Comparison of ENCODE assay signal across 33 cellular contexts in the genomic region with DNA sequence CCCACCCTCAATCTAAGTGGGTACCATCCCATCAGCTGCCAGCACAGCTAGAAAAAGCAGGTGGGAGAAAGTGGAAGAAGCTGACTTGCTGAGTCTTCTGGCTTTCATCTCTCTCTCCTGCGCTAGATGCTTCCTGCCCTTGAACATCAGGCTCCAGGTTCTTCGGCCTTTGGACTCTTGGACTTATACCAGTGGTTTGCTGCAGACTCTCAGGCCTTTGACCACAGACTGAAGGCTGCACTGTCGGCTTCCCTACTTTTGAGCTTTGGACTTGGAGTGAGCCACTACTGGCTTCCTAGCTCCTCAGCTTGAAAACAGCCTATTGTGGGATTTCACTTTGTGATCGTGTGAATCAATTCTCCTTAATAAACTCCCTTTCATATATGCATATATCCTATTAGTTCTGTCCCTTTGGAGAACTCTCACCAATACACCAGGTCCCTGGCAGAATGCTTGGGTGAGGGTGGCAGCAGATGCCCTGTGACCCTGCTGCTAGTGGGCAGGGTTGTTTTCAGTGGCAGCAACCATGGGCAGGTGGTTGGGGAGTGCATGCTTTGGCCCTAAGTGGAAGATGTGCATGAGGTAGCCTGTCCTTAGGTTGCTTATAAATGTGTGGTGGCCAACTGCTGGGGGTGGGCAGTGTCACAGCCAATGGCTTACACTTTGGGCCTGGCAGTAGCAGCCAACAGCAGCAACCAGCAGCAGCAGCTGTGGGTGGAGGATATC. TPM values are rescaled to one million over a fixed set of nuclear protein-coding genes. Genes with fewer than 3 reads are reported as not detected.
"Had no signal": no experiment of that assay in that cellular context is flagged by ENCODE, and none has a peak within 500 bp of the region (broad histone marks: within the 10 kb centered on the region; RNA-seq: fewer than 3 reads in every experiment).

No MANE protein-coding gene starts in this region.

- H3K4me3 Mint-ChIP-seq: dendritic cell treated with granulocyte-macrophage colony-stimulating factor and Interleukin-4, amounts not matched to agents 40 ng/mL and 50 ng/mL, for 4 days; endodermal cell; nephron progenitor cell; stimulated activated naive CD8-positive, alpha-beta T cell treated with anti-CD3 and anti-CD28 coated beads, Interleukin-15, Interleukin-2, amounts not matched to agents 100 ng/mL and 50 ng/mL, for 24 hours; T-helper 1 cell treated with Interleukin-12 subunit alpha and Interleukin-12 subunit beta and Interleukin-4 antibody, amounts not matched to agents 30 μg/mL and 1 μg/mL, for 36 hours had no signal

- H3K9me3 ChIP-seq: esophagus squamous epithelium, ovary, upper lobe of left lung had no signal

- H3K27me3 ChIP-seq: breast epithelium, heart right ventricle, ovary, upper lobe of left lung, vagina had no signal

- H3K36me3 ChIP-seq: breast epithelium, heart right ventricle, left ventricle myocardium inferior, ovary, upper lobe of left lung, vagina had no signal

- H3K4me3 ChIP-seq: breast epithelium, esophagus squamous epithelium, heart right ventricle, left ventricle myocardium inferior, mucosa of descending colon, ovary, upper lobe of left lung, vagina had no signal

- DNase-seq: activated CD4-positive, alpha-beta T cell treated with anti-CD3 and anti-CD28 coated beads for 4 hours; activated CD4-positive, alpha-beta T cell treated with anti-CD3 and anti-CD28 coated beads, Interleukin-2, amount 50 U/mL, for 4 hours; activated naive CD4-positive, alpha-beta T cell; activated T-cell treated with anti-CD3 and anti-CD28 coated beads, Interleukin-2, amount 50 U/mL, for 48 hours; central memory CD4-positive, alpha-beta T cell; endodermal cell; esophagus squamous epithelium; foreskin melanocyte; heart right ventricle; kidney glomerular epithelial cell; left ventricle myocardium inferior; mucosa of descending colon; nephron progenitor cell; ovary; stimulated activated CD4-positive, alpha-beta T cell treated with anti-CD3 and anti-CD28 coated beads, Interleukin-15, amount 100 ng/mL, for 24 hours; substantia nigra; SW 1271; T-helper 9 cell had no signal

- H3K27ac ChIP-seq: breast epithelium, esophagus squamous epithelium, heart right ventricle, left ventricle myocardium inferior, ovary, upper lobe of left lung, vagina, VCaP had no signal

- H3K27ac Mint-ChIP-seq: activated T-helper 2 cell treated with anti-CD3 and anti-CD28 coated beads, Interferon-gamma antibody, Interleukin-2, Interleukin-4, amounts not matched to agents 10 μg/mL and 5 μg/mL and 100 μg/mL, durations not matched to agents 14 hours and 24 hours and 36 hours; dendritic cell treated with granulocyte-macrophage colony-stimulating factor and Interleukin-4, amounts not matched to agents 40 ng/mL and 50 ng/mL, for 4 days; endodermal cell; nephron progenitor cell; progenitor cell of endocrine pancreas; stimulated activated naive CD8-positive, alpha-beta T cell treated with anti-CD3 and anti-CD28 coated beads, Interleukin-15, Interleukin-2, amounts not matched to agents 100 ng/mL and 50 ng/mL, for 24 hours; T-helper 1 cell treated with Interleukin-12 subunit alpha and Interleukin-12 subunit beta and Interleukin-4 antibody, amounts not matched to agents 30 μg/mL and 1 μg/mL, for 36 hours had no signal

- H3K27me3 Mint-ChIP-seq: dendritic cell treated with granulocyte-macrophage colony-stimulating factor and Interleukin-4, amounts not matched to agents 40 ng/mL and 50 ng/mL, for 4 days had no signal

- H3K4me1 ChIP-seq: breast epithelium, esophagus squamous epithelium, heart right ventricle, left ventricle myocardium inferior, upper lobe of left lung, vagina had no signal

- ATAC-seq: activated naive CD4-positive, alpha-beta T cell treated with anti-CD3 and anti-CD28 coated beads, Interleukin-2, amount 50 U/mL, for 72 hours; heart right ventricle; mucosa of descending colon had no signal

- FAIRE-seq: TTC549 had no signal

RNA-seq across cellular contexts. Expression of a gene that starts 10.8 kb away (rescaled TPM):
- total RNA-seq: activated naive CD4-positive, alpha-beta T cell treated with anti-CD3 and anti-CD28 coated beads, Interleukin-2, amount 50 U/mL, for 72 hours; activated T-helper 2 cell treated with anti-CD3 and anti-CD28 coated beads, Interferon-gamma antibody, Interleukin-2, Interleukin-4, amounts not matched to agents 10 μg/mL and 5 μg/mL and 100 μg/mL, durations not matched to agents 14 hours and 24 hours and 36 hours; breast epithelium; endodermal cell; esophagus squamous epithelium; glomerular endothelial cell; heart right ventricle; left ventricle myocardium inferior; lung microvascular endothelial cell; mesenteric fat pad; mucosa of descending colon; ovary; progenitor cell of endocrine pancreas; upper lobe of left lung; vagina had no signal
- polyA plus RNA-seq: heart right ventricle, ovary, thymus had no signal
